In the genomic region with DNA sequence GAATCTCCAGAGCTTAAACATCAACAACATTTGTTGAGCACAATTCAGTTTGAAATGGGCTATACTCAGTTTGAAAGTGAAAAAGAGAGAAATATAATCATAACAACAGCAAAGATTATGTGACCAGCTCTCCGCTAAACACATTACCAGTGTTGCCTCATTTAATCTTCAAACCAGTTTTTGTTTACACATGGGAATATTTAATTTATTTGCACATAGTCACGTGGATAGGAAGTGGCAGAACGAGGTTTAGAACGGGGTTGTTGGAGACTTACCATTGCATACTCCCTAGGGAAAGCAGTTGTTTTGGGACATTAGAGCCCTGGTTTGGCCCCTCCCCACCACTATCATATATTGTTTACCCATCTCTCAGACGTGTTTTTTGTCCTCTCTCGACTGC, we compare ENCODE assay signal across 22 cellular contexts.
DNase-seq lines count a peak whose midpoint lies in the region; ATAC-seq and TF ChIP-seq lines count a peak whose summit lies in the region.
"Had no signal": no experiment of that assay in that cellular context is flagged by ENCODE, and none has a peak within 500 bp of the region (broad histone marks: within the 10 kb centered on the region; RNA-seq: fewer than 3 reads in every experiment).

No MANE protein-coding gene starts in this region.

- BruUV-seq in Caco-2 (replicated peaks; lab: Mats Ljungman, UMichigan) = no TSS peak

- no peak overlapping the region for H3K4me3 Mint-ChIP-seq in activated T-helper 2 cell treated with anti-CD3 and anti-CD28 coated beads, Interferon-gamma antibody, Interleukin-2, Interleukin-4, amounts not matched to agents 10 μg/mL and 5 μg/mL and 100 μg/mL, durations not matched to agents 14 hours and 24 hours and 36 hours (ENCODE audit: low read depth)
- no peak overlapping the region for H3K4me3 Mint-ChIP-seq in Caco-2 (ENCODE audit: unreplicated experiment)
- H3K4me3 Mint-ChIP-seq: activated CD4-positive, alpha-beta memory T cell treated with anti-CD3 and anti-CD28 coated beads for 36 hours; dendritic cell treated with granulocyte-macrophage colony-stimulating factor and Interleukin-4, amounts not matched to agents 40 ng/mL and 50 ng/mL, for 4 days; naive B cell had no signal

- H3K4me3 ChIP-seq in hepatocyte (no peak overlapping the region), Caco-2 (ENCODE audit: low read depth, low read length) (no peak overlapping the region), aorta (ENCODE audit: low read length in 2 of 2) (no peak overlapping the region)
- H3K4me3 ChIP-seq: upper lobe of left lung had no signal

- CTCF ChIA-PET in Caco-2 (lab: Charles Lee) = no interaction called here

- H2AFZ ChIP-seq in hepatocyte = peak overlapping the region; percentile 4

- intact Hi-C loops in activated T-helper 2 cell treated with anti-CD3 and anti-CD28 coated beads, Interferon-gamma antibody, Interleukin-2, Interleukin-4, amounts not matched to agents 10 μg/mL and 5 μg/mL and 100 μg/mL, durations not matched to agents 14 hours and 24 hours and 36 hours (cut with micrococcal nuclease) = no loop called here
- intact Hi-C loops in Caco-2 (cut with micrococcal nuclease; ENCODE audit: unreplicated experiment) (no loop called here), aorta (cut with DNase I) (no loop called here)

- peaks cover 5% of the 10 kb centered on the region for H3K4me1 ChIP-seq in hepatocyte (ENCODE audit: insufficient read depth)
- peaks cover 7% of the 10 kb centered on the region; the same call in 1 of the 2 replicates for H3K4me1 ChIP-seq in Caco-2
- H3K4me1 ChIP-seq in aorta (ENCODE audit: control insufficient read depth in 1 of 2, insufficient read depth in 2 of 2, low read length in 2 of 2) = peaks cover 0 to 1% of the 10 kb centered on the region in 2 donors

- no peak overlapping the region for H3K4me2 ChIP-seq in hepatocyte

- ATAC-seq in aorta (ENCODE audit: low FRiP score) (no peak), HG02610 (IDR thresholded peaks at IDR 0.05; ENCODE audit: unreplicated experiment) (no peak)
- ATAC-seq: HCT116 had no signal

- H3K79me2 ChIP-seq in hepatocyte = no peaks in the 10 kb centered on the region

- no peaks in the 10 kb centered on the region for H3K9me2 ChIP-seq in hepatocyte (replicated peaks; ENCODE audit: insufficient read depth)

- TF ChIP-seq CTCF in C4-2B (conservative IDR thresholded peaks at IDR 0.05) (no peak), hepatocyte (IDR thresholded peaks at IDR 0.05; ENCODE audit: poor library complexity) (no peak), Caco-2 (IDR thresholded peaks at IDR 0.05; ENCODE audit: insufficient read depth in 1 of 2, low read depth in 1 of 2, low read length in 1 of 2, severe bottlenecking in 1 of 2, unreplicated experiment in 1 of 2) (no peak)

- no peaks in the 10 kb centered on the region for H3K27me3 ChIP-seq in hepatocyte
- H3K27me3 ChIP-seq in Caco-2 (replicated peaks; ENCODE audit: control insufficient read depth, insufficient read depth, low read length) = no peaks in the 10 kb centered on the region
- no peaks in the 10 kb centered on the region for H3K27me3 ChIP-seq in aorta (ENCODE audit: control insufficient read depth in 1 of 2, insufficient read depth in 2 of 2, low read length in 1 of 2)
- H3K27me3 ChIP-seq: upper lobe of left lung had no signal

- POLR2A ChIA-PET in Caco-2 (lab: Charles Lee) = no interaction called here

- DNase-seq in DMS53 treated with DMSO at 0.1 percent for 48 hours (lab: John Stamatoyannopoulos, UW; ENCODE audit: unreplicated experiment) = peak; percentile 48
- DNase-seq in NCI-H345 treated with DMSO at 0.1 percent for 48 hours (lab: John Stamatoyannopoulos, UW; ENCODE audit: unreplicated experiment) = peak; percentile 80
- no peak for DNase-seq in hepatocyte (ENCODE audit: low spot score)
- no peak for DNase-seq in activated T-helper 2 cell treated with anti-CD3 and anti-CD28 coated beads, Interferon-gamma antibody, Interleukin-2, Interleukin-4, amounts not matched to agents 10 μg/mL and 5 μg/mL and 100 μg/mL, durations not matched to agents 14 hours and 24 hours and 36 hours (ENCODE audit: low spot score)
- no peak for DNase-seq in Caco-2
- DNase-seq in aorta = no peak
- DNase-seq: activated CD4-positive, alpha-beta memory T cell treated with anti-CD3 and anti-CD28 coated beads for 36 hours; activated naive CD4-positive, alpha-beta T cell; activated T-cell treated with anti-CD3 and anti-CD28 coated beads for 4 hours; amniotic stem cell; foreskin melanocyte; mesenchymal stem cell; naive B cell; NCI-H1930; NCI-H82; occipital lobe; stimulated activated CD4-positive, alpha-beta T cell treated with anti-CD3 and anti-CD28 coated beads, Interleukin-4, amount 100 ng/mL, for 4 hours; upper lobe of left lung had no signal

- H3K9me3 ChIP-seq in hepatocyte (ENCODE audit: low read depth) (no peaks in the 10 kb centered on the region), Caco-2 (no peaks in the 10 kb centered on the region), aorta (ENCODE audit: control insufficient read depth, low read length) (no peaks in the 10 kb centered on the region)
- H3K9me3 ChIP-seq: upper lobe of left lung had no signal

- 52% methylated on average over 6 of the region's 6 CpGs for WGBS in hepatocyte (ENCODE audit: low lambda C conversion rate, missing lambda C conversion rate)
- WGBS in aorta, 2 donors = 59 to 63% methylated on average over 6 of the region's 6 CpGs

- H3K36me3 Mint-ChIP-seq in activated T-helper 2 cell treated with anti-CD3 and anti-CD28 coated beads, Interferon-gamma antibody, Interleukin-2, Interleukin-4, amounts not matched to agents 10 μg/mL and 5 μg/mL and 100 μg/mL, durations not matched to agents 14 hours and 24 hours and 36 hours (ENCODE audit: low read depth) = peaks cover 70% of the 10 kb centered on the region
- H3K36me3 Mint-ChIP-seq in Caco-2 (ENCODE audit: insufficient read depth, unreplicated experiment) = no peaks in the 10 kb centered on the region

- H3K4me1 Mint-ChIP-seq in activated T-helper 2 cell treated with anti-CD3 and anti-CD28 coated beads, Interferon-gamma antibody, Interleukin-2, Interleukin-4, amounts not matched to agents 10 μg/mL and 5 μg/mL and 100 μg/mL, durations not matched to agents 14 hours and 24 hours and 36 hours (ENCODE audit: low read depth) = peaks cover 62% of the 10 kb centered on the region
- peaks cover 14% of the 10 kb centered on the region for H3K4me1 Mint-ChIP-seq in Caco-2 (ENCODE audit: low read depth, unreplicated experiment)

- peak overlapping the region; percentile 18; the same call in 1 of the 2 replicates for H3K27ac ChIP-seq in C4-2B
- no peak overlapping the region for H3K27ac ChIP-seq in hepatocyte
- H3K27ac ChIP-seq in aorta (ENCODE audit: low read depth in 1 of 2, low read length in 2 of 2) = no peak overlapping the region
- H3K27ac ChIP-seq: upper lobe of left lung had no signal

- no peaks in the 10 kb centered on the region for H4K20me1 ChIP-seq in hepatocyte (ENCODE audit: insufficient read depth, poor library complexity, severe bottlenecking)

- H3K36me3 ChIP-seq in hepatocyte (replicated peaks; ENCODE audit: insufficient read depth, low read depth) = no peaks in the 10 kb centered on the region
- no peaks in the 10 kb centered on the region for H3K36me3 ChIP-seq in Caco-2 (ENCODE audit: control insufficient read depth, insufficient read depth, low read length)
- H3K36me3 ChIP-seq in aorta (ENCODE audit: control insufficient read depth in 1 of 2, insufficient read depth in 2 of 2, low read length in 1 of 2) = no peaks in the 10 kb centered on the region
- H3K36me3 ChIP-seq: upper lobe of left lung had no signal

- H3K27me3 Mint-ChIP-seq in activated T-helper 2 cell treated with anti-CD3 and anti-CD28 coated beads, Interferon-gamma antibody, Interleukin-2, Interleukin-4, amounts not matched to agents 10 μg/mL and 5 μg/mL and 100 μg/mL, durations not matched to agents 14 hours and 24 hours and 36 hours (ENCODE audit: low read depth) = no peaks in the 10 kb centered on the region
- no peaks in the 10 kb centered on the region for H3K27me3 Mint-ChIP-seq in Caco-2 (ENCODE audit: insufficient read depth, unreplicated experiment)
- H3K27me3 Mint-ChIP-seq: activated CD4-positive, alpha-beta memory T cell treated with anti-CD3 and anti-CD28 coated beads for 36 hours; dendritic cell treated with granulocyte-macrophage colony-stimulating factor and Interleukin-4, amounts not matched to agents 40 ng/mL and 50 ng/mL, for 4 days; naive B cell had no signal

- no peak overlapping the region for H3K27ac Mint-ChIP-seq in activated T-helper 2 cell treated with anti-CD3 and anti-CD28 coated beads, Interferon-gamma antibody, Interleukin-2, Interleukin-4, amounts not matched to agents 10 μg/mL and 5 μg/mL and 100 μg/mL, durations not matched to agents 14 hours and 24 hours and 36 hours
- no peak overlapping the region for H3K27ac Mint-ChIP-seq in Caco-2 (ENCODE audit: unreplicated experiment)
- H3K27ac Mint-ChIP-seq: activated CD4-positive, alpha-beta memory T cell treated with anti-CD3 and anti-CD28 coated beads for 36 hours; dendritic cell treated with granulocyte-macrophage colony-stimulating factor and Interleukin-4, amounts not matched to agents 40 ng/mL and 50 ng/mL, for 4 days; naive B cell had no signal

- peaks cover 15% of the 10 kb centered on the region for H3K9me3 Mint-ChIP-seq in activated T-helper 2 cell treated with anti-CD3 and anti-CD28 coated beads, Interferon-gamma antibody, Interleukin-2, Interleukin-4, amounts not matched to agents 10 μg/mL and 5 μg/mL and 100 μg/mL, durations not matched to agents 14 hours and 24 hours and 36 hours
- H3K9me3 Mint-ChIP-seq in Caco-2 (ENCODE audit: unreplicated experiment) = no peaks in the 10 kb centered on the region
- H3K9me3 Mint-ChIP-seq: activated CD4-positive, alpha-beta memory T cell treated with anti-CD3 and anti-CD28 coated beads for 36 hours had no signal

Comparison
In these comparisons a context has a peak if more than half of its experiments do, and no peak if none do; other contexts are left out.
1. DNase-seq: peak in DMS53 treated with DMSO at 0.1 percent for 48 hours (single experiment) and NCI-H345 treated with DMSO at 0.1 percent for 48 hours (single experiment); none in hepatocyte (single experiment), activated T-helper 2 cell treated with anti-CD3 and anti-CD28 coated beads, Interferon-gamma antibody, Interleukin-2, Interleukin-4, amounts not matched to agents 10 μg/mL and 5 μg/mL and 100 μg/mL, durations not matched to agents 14 hours and 24 hours and 36 hours (single experiment), Caco-2 (0 of 2) and aorta (0 of 2).